In the genomic region with DNA sequence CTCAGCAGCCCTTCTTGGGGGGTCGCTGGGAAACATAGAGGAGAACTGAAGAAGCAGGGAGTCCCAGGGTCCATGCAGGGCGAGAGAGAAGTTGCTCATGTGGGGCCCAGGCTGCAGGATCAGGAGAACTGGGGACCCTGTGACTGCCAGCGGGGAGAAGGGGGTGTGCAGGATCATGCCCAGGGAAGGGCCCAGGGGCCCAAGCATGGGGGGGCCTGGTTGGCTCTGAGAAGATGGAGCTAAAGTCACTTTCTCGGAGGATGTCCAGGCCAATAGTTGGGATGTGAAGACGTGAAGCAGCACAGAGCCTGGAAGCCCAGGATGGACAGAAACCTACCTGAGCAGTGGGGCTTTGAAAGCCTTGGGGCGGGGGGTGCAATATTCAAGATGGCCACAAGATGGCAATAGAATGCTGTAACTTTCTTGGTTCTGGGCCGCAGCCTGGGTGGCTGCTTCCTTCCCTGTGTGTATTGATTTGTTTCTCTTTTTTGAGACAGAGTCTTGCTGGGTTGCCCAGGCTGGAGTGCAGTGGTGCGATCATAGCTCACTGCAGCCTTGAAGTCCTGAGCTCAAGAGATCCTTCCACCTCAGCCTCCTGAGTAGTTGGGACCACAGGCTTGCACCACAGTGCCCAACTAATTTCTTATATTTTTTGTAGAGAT, we compare ENCODE assay signal across 1 cellular context.
A peak's percentile ranks its signal among the peaks of the same experiment; 100 is the strongest.
TF ChIP-seq lines count a peak whose summit lies in the region.

No MANE protein-coding gene starts in this region.

TF ChIP-seq in HepG2, 621 proteins besides CTCF, POLR2A, EP300 and RAD21 (continued from another document and continues in another):
- TF ChIP-seq, protein P1, sequence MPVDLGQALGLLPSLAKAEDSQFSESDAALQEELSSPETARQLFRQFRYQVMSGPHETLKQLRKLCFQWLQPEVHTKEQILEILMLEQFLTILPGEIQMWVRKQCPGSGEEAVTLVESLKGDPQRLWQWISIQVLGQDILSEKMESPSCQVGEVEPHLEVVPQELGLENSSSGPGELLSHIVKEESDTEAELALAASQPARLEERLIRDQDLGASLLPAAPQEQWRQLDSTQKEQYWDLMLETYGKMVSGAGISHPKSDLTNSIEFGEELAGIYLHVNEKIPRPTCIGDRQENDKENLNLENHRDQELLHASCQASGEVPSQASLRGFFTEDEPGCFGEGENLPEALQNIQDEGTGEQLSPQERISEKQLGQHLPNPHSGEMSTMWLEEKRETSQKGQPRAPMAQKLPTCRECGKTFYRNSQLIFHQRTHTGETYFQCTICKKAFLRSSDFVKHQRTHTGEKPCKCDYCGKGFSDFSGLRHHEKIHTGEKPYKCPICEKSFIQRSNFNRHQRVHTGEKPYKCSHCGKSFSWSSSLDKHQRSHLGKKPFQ (CRISPR knock-in tag; IDR thresholded peaks at IDR 0.05; ENCODE audit: insufficient replicate concordance), result peak; percentile 99
- TF ChIP-seq ZMYM2 (CRISPR knock-in tag; IDR thresholded peaks at IDR 0.05) (peak; percentile 85), TEAD3 (CRISPR knock-in tag; optimal IDR thresholded peaks at IDR 0.05; ENCODE audit: borderline replicate concordance) (peak; percentile 51), KDM3A (CRISPR knock-in tag; IDR thresholded peaks at IDR 0.05; ENCODE audit: low read depth) (peak; percentile 55; the same call in 1 of the 2 replicates), FOXA1 (IDR thresholded peaks at IDR 0.05) (no peak), FOXA1 (CRISPR knock-in tag; IDR thresholded peaks at IDR 0.05) (peak; percentile 24; the same call in 1 of the 2 replicates), KDM2A (CRISPR knock-in tag; IDR thresholded peaks at IDR 0.05; ENCODE audit: borderline replicate concordance, low read depth) (peak; percentile 15; the same call in 1 of the 2 replicates), ZNF879 (CRISPR knock-in tag; IDR thresholded peaks at IDR 0.05) (0 out of 2 replicates have a peak, but pooled peaks have one; percentile 39), ATF1 (CRISPR knock-in tag; IDR thresholded peaks at IDR 0.05) (no peak), JUND (CRISPR knock-in tag; IDR thresholded peaks at IDR 0.05) (no peak), ZNF331 (CRISPR knock-in tag; IDR thresholded peaks at IDR 0.05) (peak; percentile 70), NFKBIZ (CRISPR knock-in tag; IDR thresholded peaks at IDR 0.05) (0 out of 2 replicates have a peak, but pooled peaks have one; percentile 45), ZSCAN31 (CRISPR knock-in tag; IDR thresholded peaks at IDR 0.05; ENCODE audit: low read depth) (peak; percentile 24; the same call in 1 of the 2 replicates), NFYB (CRISPR knock-in tag; IDR thresholded peaks at IDR 0.05) (no peak), RORA (CRISPR knock-in tag; IDR thresholded peaks at IDR 0.05) (0 out of 2 replicates have a peak, but pooled peaks have one; percentile 60), ARID4A (CRISPR knock-in tag; IDR thresholded peaks at IDR 0.05; ENCODE audit: borderline replicate concordance) (peak; percentile 37; the same call in 1 of the 2 replicates), NR2F1 (CRISPR knock-in tag; IDR thresholded peaks at IDR 0.05) (no peak), AHR (CRISPR knock-in tag; IDR thresholded peaks at IDR 0.05) (peak; percentile 6; the same call in 1 of the 2 replicates), ZNF441 (CRISPR knock-in tag; IDR thresholded peaks at IDR 0.05; ENCODE audit: borderline replicate concordance) (0 out of 2 replicates have a peak, but pooled peaks have one; percentile 49), ZNF335 (CRISPR knock-in tag; IDR thresholded peaks at IDR 0.05) (peak; percentile 59; the same call in 1 of the 2 replicates), ZNF687 (CRISPR knock-in tag; IDR thresholded peaks at IDR 0.05) (peak; percentile 60), XRCC5 (optimal IDR thresholded peaks at IDR 0.05; ENCODE audit: low read length) (peak; percentile 61), AKAP8 (CRISPR knock-in tag; IDR thresholded peaks at IDR 0.05) (0 out of 2 replicates have a peak, but pooled peaks have one; percentile 45), ZNF292 (CRISPR knock-in tag; IDR thresholded peaks at IDR 0.05; ENCODE audit: borderline replicate concordance, low read depth) (peak; percentile 18; the same call in 1 of the 2 replicates), WIZ (CRISPR knock-in tag; IDR thresholded peaks at IDR 0.05) (peak; percentile 78; the same call in 1 of the 2 replicates), ZNF598 (CRISPR knock-in tag; IDR thresholded peaks at IDR 0.05; ENCODE audit: borderline replicate concordance) (0 out of 2 replicates have a peak, but pooled peaks have one; percentile 58), STAG1 (CRISPR knock-in tag; IDR thresholded peaks at IDR 0.05) (peak; percentile 97), SMC3 (IDR thresholded peaks at IDR 0.05; ENCODE audit: low read length) (peak; percentile 94), ZNF337 (CRISPR knock-in tag; IDR thresholded peaks at IDR 0.05; ENCODE audit: borderline replicate concordance, low read depth) (no peak), MAX (IDR thresholded peaks at IDR 0.05) (no peak), ZMYM3 (CRISPR knock-in tag; IDR thresholded peaks at IDR 0.05) (peak; percentile 95), ZFY (CRISPR knock-in tag; IDR thresholded peaks at IDR 0.05) (peak; percentile 36; the same call in 1 of the 2 replicates), ZBTB49 (CRISPR knock-in tag; IDR thresholded peaks at IDR 0.05; ENCODE audit: borderline replicate concordance) (0 out of 2 replicates have a peak, but pooled peaks have one; percentile 46), ONECUT2 (CRISPR knock-in tag; IDR thresholded peaks at IDR 0.05) (peak; percentile 96), SRSF9 (IDR thresholded peaks at IDR 0.05; ENCODE audit: borderline replicate concordance, insufficient read depth, low read depth, low read length, poor library complexity, severe bottlenecking) (no peak), GTF2F1 (IDR thresholded peaks at IDR 0.05; ENCODE audit: low read length) (no peak), ZNF33B (CRISPR knock-in tag; IDR thresholded peaks at IDR 0.05) (0 out of 2 replicates have a peak, but pooled peaks have one; percentile 43), ADNP (CRISPR knock-in tag; IDR thresholded peaks at IDR 0.05) (peak; percentile 86), LCORL (IDR thresholded peaks at IDR 0.05) (no peak), LCORL (CRISPR knock-in tag; IDR thresholded peaks at IDR 0.05) (peak; percentile 70), ZSCAN25 (CRISPR knock-in tag; IDR thresholded peaks at IDR 0.05) (no peak)
- TF ChIP-seq, protein P2, sequence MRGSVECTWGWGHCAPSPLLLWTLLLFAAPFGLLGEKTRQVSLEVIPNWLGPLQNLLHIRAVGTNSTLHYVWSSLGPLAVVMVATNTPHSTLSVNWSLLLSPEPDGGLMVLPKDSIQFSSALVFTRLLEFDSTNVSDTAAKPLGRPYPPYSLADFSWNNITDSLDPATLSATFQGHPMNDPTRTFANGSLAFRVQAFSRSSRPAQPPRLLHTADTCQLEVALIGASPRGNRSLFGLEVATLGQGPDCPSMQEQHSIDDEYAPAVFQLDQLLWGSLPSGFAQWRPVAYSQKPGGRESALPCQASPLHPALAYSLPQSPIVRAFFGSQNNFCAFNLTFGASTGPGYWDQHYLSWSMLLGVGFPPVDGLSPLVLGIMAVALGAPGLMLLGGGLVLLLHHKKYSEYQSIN (CRISPR knock-in tag; IDR thresholded peaks at IDR 0.05; ENCODE audit: borderline replicate concordance), result no peak
- TF ChIP-seq, protein P3, sequence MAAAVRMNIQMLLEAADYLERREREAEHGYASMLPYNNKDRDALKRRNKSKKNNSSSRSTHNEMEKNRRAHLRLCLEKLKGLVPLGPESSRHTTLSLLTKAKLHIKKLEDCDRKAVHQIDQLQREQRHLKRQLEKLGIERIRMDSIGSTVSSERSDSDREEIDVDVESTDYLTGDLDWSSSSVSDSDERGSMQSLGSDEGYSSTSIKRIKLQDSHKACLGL (CRISPR knock-in tag; IDR thresholded peaks at IDR 0.05), result peak; percentile 75
- TF ChIP-seq, protein P4, sequence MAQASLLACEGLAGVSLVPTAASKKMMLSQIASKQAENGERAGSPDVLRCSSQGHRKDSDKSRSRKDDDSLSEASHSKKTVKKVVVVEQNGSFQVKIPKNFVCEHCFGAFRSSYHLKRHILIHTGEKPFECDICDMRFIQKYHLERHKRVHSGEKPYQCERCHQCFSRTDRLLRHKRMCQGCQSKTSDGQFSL (CRISPR knock-in tag; IDR thresholded peaks at IDR 0.05), result peak; percentile 65; the same call in 1 of the 2 replicates
- TF ChIP-seq, protein P5, sequence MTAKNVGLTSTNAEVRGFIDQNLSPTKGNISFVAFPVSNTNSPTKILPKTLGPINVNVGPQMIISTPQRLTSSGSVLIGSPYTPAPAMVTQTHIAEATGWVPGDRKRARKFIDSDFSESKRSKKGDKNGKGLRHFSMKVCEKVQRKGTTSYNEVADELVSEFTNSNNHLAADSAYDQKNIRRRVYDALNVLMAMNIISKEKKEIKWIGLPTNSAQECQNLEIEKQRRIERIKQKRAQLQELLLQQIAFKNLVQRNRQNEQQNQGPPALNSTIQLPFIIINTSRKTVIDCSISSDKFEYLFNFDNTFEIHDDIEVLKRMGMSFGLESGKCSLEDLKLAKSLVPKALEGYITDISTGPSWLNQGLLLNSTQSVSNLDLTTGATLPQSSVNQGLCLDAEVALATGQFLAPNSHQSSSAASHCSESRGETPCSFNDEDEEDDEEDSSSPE (CRISPR knock-in tag; IDR thresholded peaks at IDR 0.05), result peak; percentile 45; the same call in 1 of the 2 replicates
- TF ChIP-seq, protein P6, sequence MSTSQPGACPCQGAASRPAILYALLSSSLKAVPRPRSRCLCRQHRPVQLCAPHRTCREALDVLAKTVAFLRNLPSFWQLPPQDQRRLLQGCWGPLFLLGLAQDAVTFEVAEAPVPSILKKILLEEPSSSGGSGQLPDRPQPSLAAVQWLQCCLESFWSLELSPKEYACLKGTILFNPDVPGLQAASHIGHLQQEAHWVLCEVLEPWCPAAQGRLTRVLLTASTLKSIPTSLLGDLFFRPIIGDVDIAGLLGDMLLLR (CRISPR knock-in tag; IDR thresholded peaks at IDR 0.05), result peak; percentile 68; the same call in 1 of the 2 replicates
